In genomic region chr10:46253076-46254006, GRCh38 we compare ENCODE assay signal across 27 cellular contexts. TPM values are rescaled to one million over a fixed set of nuclear protein-coding genes. Genes with fewer than 3 reads are reported as not detected.
DNase-seq lines count a peak whose midpoint lies in the region; ATAC-seq and TF ChIP-seq lines count a peak whose summit lies in the region.
"Had no signal": no experiment of that assay in that cellular context is flagged by ENCODE, and none has a peak within 500 bp of the region (broad histone marks: within the 10 kb centered on the region; RNA-seq: fewer than 3 reads in every experiment).

No MANE protein-coding gene starts in this region.

- no peak overlapping the region for H3K23ac ChIP-seq in mesendoderm (ENCODE audit: low read length)

- H3K36me3 Mint-ChIP-seq in osteocyte (ENCODE audit: unreplicated experiment) (no peaks in the 10 kb centered on the region), type B pancreatic cell (no peaks in the 10 kb centered on the region)

- H3K79me1 ChIP-seq in mesendoderm (ENCODE audit: low read length), result no peaks in the 10 kb centered on the region

- H3K4me1 ChIP-seq in right atrium auricular region (peaks cover 0 to 20% of the 10 kb centered on the region in 2 donors), esophagus muscularis mucosa (peaks cover 0 to 5% (median 0%) of the 10 kb centered on the region in 4 donors), mesendoderm (ENCODE audit: control insufficient read depth, low read depth, low read length) (no peaks in the 10 kb centered on the region)

- 88% methylated on average over 15 of the region's 19 CpGs for WGBS in esophagus muscularis mucosa
- no CpG with 5 or more reads among the region's 19 CpGs for WGBS in mesendoderm (ENCODE audit: extremely low coverage, insufficient coverage, low lambda C conversion rate)

- no peak for TF ChIP-seq EP300 in esophagus muscularis mucosa (IDR thresholded peaks at IDR 0.05)

- no peak overlapping the region for H3K4me3 ChIP-seq in right atrium auricular region
- H3K4me3 ChIP-seq in esophagus muscularis mucosa, result no peak overlapping the region
- no peak overlapping the region for H3K4me3 ChIP-seq in mesendoderm (ENCODE audit: low read length)
- H3K4me3 ChIP-seq: A549; BLaER1 treated with 17β-estradiol and CSF1 and Interleukin-3, amounts not matched to agents 10 nM and 100 nM; PC-9; SJSA1 had no signal

- H3K56ac ChIP-seq in mesendoderm (ENCODE audit: low read length), result no peak overlapping the region

- no peaks in the 10 kb centered on the region for H3K27me3 ChIP-seq in right atrium auricular region
- no peaks in the 10 kb centered on the region for H3K27me3 ChIP-seq in esophagus muscularis mucosa
- no peaks in the 10 kb centered on the region for H3K27me3 ChIP-seq in mesendoderm (ENCODE audit: insufficient read depth, low read length, poor library complexity)
- H3K27me3 ChIP-seq: BLaER1 treated with 17β-estradiol and CSF1 and Interleukin-3, amounts not matched to agents 10 nM and 100 nM; SJSA1 had no signal

- H2BK5ac ChIP-seq in mesendoderm (ENCODE audit: low read length), result no peak overlapping the region

- no peaks in the 10 kb centered on the region for H3K4me1 Mint-ChIP-seq in osteocyte (ENCODE audit: unreplicated experiment)
- no peaks in the 10 kb centered on the region for H3K4me1 Mint-ChIP-seq in type B pancreatic cell (ENCODE audit: unreplicated experiment)

- no peak overlapping the region for H3K9ac ChIP-seq in mesendoderm (ENCODE audit: low read length)
- H3K9ac ChIP-seq: BLaER1 treated with 17β-estradiol and CSF1 and Interleukin-3, amounts not matched to agents 10 nM and 100 nM had no signal

- no peak overlapping the region for H2BK120ac ChIP-seq in mesendoderm (ENCODE audit: low read depth, low read length)

- TF ChIP-seq CTCF in right atrium auricular region (IDR thresholded peaks at IDR 0.05) (no peak), esophagus muscularis mucosa (IDR thresholded peaks at IDR 0.05) (no peak), osteocyte (IDR thresholded peaks at IDR 0.05) (no peak), type B pancreatic cell (conservative IDR thresholded peaks at IDR 0.05) (no peak)

- no peak overlapping the region for H3K4ac ChIP-seq in mesendoderm (ENCODE audit: low read depth, low read length)

- no peak overlapping the region for H4K8ac ChIP-seq in mesendoderm (ENCODE audit: low read depth, low read length)

- no peaks in the 10 kb centered on the region for H3K9me3 Mint-ChIP-seq in osteocyte (ENCODE audit: unreplicated experiment)
- H3K9me3 Mint-ChIP-seq in type B pancreatic cell, result no peaks in the 10 kb centered on the region
- H3K9me3 Mint-ChIP-seq: CD4-positive, alpha-beta T cell had no signal

- H3K36me3 ChIP-seq in right atrium auricular region (no peaks in the 10 kb centered on the region), esophagus muscularis mucosa (no peaks in the 10 kb centered on the region), mesendoderm (ENCODE audit: control insufficient read depth, insufficient read depth, low read length) (no peaks in the 10 kb centered on the region)
- H3K36me3 ChIP-seq: SJSA1 had no signal

- no peak overlapping the region for H3K18ac ChIP-seq in mesendoderm (ENCODE audit: low read length)

- TF ChIP-seq POLR2A in esophagus muscularis mucosa (IDR thresholded peaks at IDR 0.05; ENCODE audit: low read depth), result no peak

- no peak overlapping the region for H2AK5ac ChIP-seq in mesendoderm (ENCODE audit: low read length)

- H3K4me3 Mint-ChIP-seq in osteocyte (ENCODE audit: unreplicated experiment) (no peak overlapping the region), type B pancreatic cell (no peak overlapping the region)
- H3K4me3 Mint-ChIP-seq: CD4-positive, alpha-beta T cell had no signal

- no peak overlapping the region for H3K27ac ChIP-seq in right atrium auricular region
- no peak overlapping the region for H3K27ac ChIP-seq in esophagus muscularis mucosa (replicated peaks in 1 of 4)
- H3K27ac ChIP-seq in mesendoderm (ENCODE audit: low read depth, low read length), result no peak overlapping the region
- H3K27ac ChIP-seq: A549; BLaER1 treated with 17β-estradiol and CSF1 and Interleukin-3, amounts not matched to agents 10 nM and 100 nM; HL-60; PC-9; SJSA1 had no signal

- no peak for ATAC-seq in Right ventricle myocardium inferior
- no peak for ATAC-seq in HG03196 (IDR thresholded peaks at IDR 0.05; ENCODE audit: unreplicated experiment)
- ATAC-seq: A549, HCT116 had no signal

- peaks cover 16% of the 10 kb centered on the region for H3K27me3 Mint-ChIP-seq in osteocyte (ENCODE audit: unreplicated experiment)
- peaks cover 3% of the 10 kb centered on the region for H3K27me3 Mint-ChIP-seq in type B pancreatic cell
- H3K27me3 Mint-ChIP-seq: CD4-positive, alpha-beta T cell had no signal

- no peaks in the 10 kb centered on the region for H3K79me2 ChIP-seq in mesendoderm (ENCODE audit: control insufficient read depth, insufficient read depth, low read length)

- intact Hi-C loops in Right ventricle myocardium inferior (cut with DNase I), result no loop called here
- intact Hi-C loops in esophagus muscularis mucosa (cut with DNase I), result no loop called here

- no peak overlapping the region for H4K5ac ChIP-seq in mesendoderm (ENCODE audit: low read length)

- no peaks in the 10 kb centered on the region for H3K9me3 ChIP-seq in right atrium auricular region
- no peaks in the 10 kb centered on the region for H3K9me3 ChIP-seq in esophagus muscularis mucosa
- H3K9me3 ChIP-seq: A549; BLaER1 treated with 17β-estradiol and CSF1 and Interleukin-3, amounts not matched to agents 10 nM and 100 nM; SJSA1 had no signal

- DNase-seq in right atrium auricular region (ENCODE audit: low spot score) (peak; percentile 47), Right ventricle myocardium inferior (ENCODE audit: missing footprints) (no peak), esophagus muscularis mucosa (ENCODE audit: extremely low spot score) (peak; percentile 87), osteocyte (ENCODE audit: extremely low spot score, unreplicated experiment) (peak; percentile 78), type B pancreatic cell (ENCODE audit: extremely low spot score, unreplicated experiment) (peak; percentile 64), mesendoderm (no peak)
- DNase-seq: AML-193, NCI-H1048, NCI-H1417, NCI-H1694, NCI-H2081, NCI-H2227 treated with DMSO at 0.1 percent for 48 hours, NCI-H526 treated with DMSO at 0.1 percent for 48 hours, PC-9, Right ventricle myocardium superior had no signal

- H2BK15ac ChIP-seq in mesendoderm (replicated peaks; ENCODE audit: low read depth), result no peak overlapping the region

- H3K27ac Mint-ChIP-seq in osteocyte (ENCODE audit: unreplicated experiment), result no peak overlapping the region
- no peak overlapping the region for H3K27ac Mint-ChIP-seq in type B pancreatic cell
- H3K27ac Mint-ChIP-seq: CD4-positive, alpha-beta T cell had no signal

- H3K4me2 ChIP-seq in mesendoderm (ENCODE audit: low read length), result no peak overlapping the region
- H3K4me2 ChIP-seq: A549; BLaER1 treated with 17β-estradiol and CSF1 and Interleukin-3, amounts not matched to agents 10 nM and 100 nM; PC-9 had no signal

RNA-seq across cellular contexts. Expression of gene ANTXRL, which starts 33.5 kb away (rescaled TPM):
- not detected for total RNA-seq in right atrium auricular region
- total RNA-seq in Right ventricle myocardium inferior, result not detected
- total RNA-seq in esophagus muscularis mucosa, result not detected
- not detected in 2 replicates for total RNA-seq in osteocyte
- total RNA-seq in type B pancreatic cell (ENCODE audit: low replicate concordance), result not detected in 2 replicates
- polyA plus RNA-seq in mesendoderm (2013, experiment 1 of 2), result not detected
- polyA plus RNA-seq in mesendoderm (2013, experiment 2 of 2), result not detected
- total RNA-seq: CD4-positive, alpha-beta T cell; Daoy; G401; H1; NCI-H460; Right ventricle myocardium superior; RPMI7951; SJSA1 had no signal
- polyA plus RNA-seq: H1 had no signal

Comparison
In these comparisons a context has a peak if more than half of its experiments do, and no peak if none do; other contexts are left out.
1. DNase-seq: peak in right atrium auricular region (single experiment), esophagus muscularis mucosa (single experiment), osteocyte (single experiment) and type B pancreatic cell (single experiment); none in Right ventricle myocardium inferior (single experiment) and mesendoderm (single experiment).